8 cellular contexts compared by ENCODE assay signal in genomic region chr5:138465288-138466057, GRCh38. TPM values are rescaled to one million over a fixed set of nuclear protein-coding genes. Genes with fewer than 3 reads are reported as not detected.
DNase-seq lines count a peak whose midpoint lies in the region; ATAC-seq and TF ChIP-seq lines count a peak whose summit lies in the region.

Gene EGR1 (plus strand): TSS chr5:138465479. CDS start chr5:138465762, 283 bp downstream.

- DNase-seq in GF-D8 (lab: John Stamatoyannopoulos, UW): peak; percentile 50
- DNase-seq in HCEC 1CT: peak; percentile 96
- DNase-seq in MG63: peak; percentile 94
- peak; percentile 96 for DNase-seq in SJCRH30
- peak; percentile 88 for DNase-seq in activated gamma-delta T cell treated with anti-CD3 and anti-CD28 coated beads, Interleukin-2, amount 50 U/mL, for 16 hours (ENCODE audit: low read depth)
- peak in 1 of 2 donors; percentile 93 for DNase-seq in foreskin keratinocyte
- DNase-seq in stromal cell of bone marrow (ENCODE audit: low read depth): peak; percentile 89

- peaks cover 26% of the 10 kb centered on the region for H3K36me3 ChIP-seq in MG63
- no peaks in the 10 kb centered on the region for H3K36me3 ChIP-seq in SJCRH30
- H3K36me3 ChIP-seq in neuron (ENCODE audit: insufficient read depth, low read length): no peaks in the 10 kb centered on the region

- H3K4me3 ChIP-seq in MG63: peak within 1 kb of the TSS; percentile 95
- peak within 1 kb of the TSS; percentile 93 for H3K4me3 ChIP-seq in SJCRH30
- H3K4me3 ChIP-seq in neuron (ENCODE audit: low read length): peak within 1 kb of the TSS; percentile 90

- H3K4me1 ChIP-seq in SJCRH30: no peaks in the 10 kb centered on the region; the same call in 1 of the 2 replicates
- H3K4me1 ChIP-seq in foreskin keratinocyte: no peaks in the 10 kb centered on the region
- H3K4me1 ChIP-seq in neuron (ENCODE audit: insufficient read depth, low read length): peaks cover 18% of the 10 kb centered on the region

- peak within 1 kb of the TSS; percentile 93 for H2AFZ ChIP-seq in neuron (ENCODE audit: low read depth, low read length)

- H3K9me3 ChIP-seq in MG63: no peaks in the 10 kb centered on the region; the same call in 1 of the 2 replicates
- H3K9me3 ChIP-seq in SJCRH30 (replicated peaks): no peaks in the 10 kb centered on the region
- no peaks in the 10 kb centered on the region for H3K9me3 ChIP-seq in neuron (ENCODE audit: low read length)

- peak within 1 kb of the TSS; percentile 77 for H3K27ac ChIP-seq in SJCRH30
- peak within 1 kb of the TSS; percentile 86 for H3K27ac ChIP-seq in foreskin keratinocyte

- TF ChIP-seq CTCF in foreskin keratinocyte (conservative IDR thresholded peaks at IDR 0.05): peak; percentile 8

- ATAC-seq in foreskin keratinocyte: peak; percentile 65

- no peaks in the 10 kb centered on the region for H3K27me3 ChIP-seq in MG63
- no peaks in the 10 kb centered on the region for H3K27me3 ChIP-seq in SJCRH30
- H3K27me3 ChIP-seq in foreskin keratinocyte: no peaks in the 10 kb centered on the region
- H3K27me3 ChIP-seq in neuron (ENCODE audit: insufficient read depth, low read length): no peaks in the 10 kb centered on the region

RNA-seq across cellular contexts. Expression of gene EGR1, which starts in this region (rescaled TPM):
- total RNA-seq in MG63 (2014; rRNA removed; shearing (Covaris generic); ENCODE audit: low replicate concordance): 1.2 TPM in 1 of 2 replicates, not detected in the other
- total RNA-seq in SJCRH30 (2014; rRNA removed; shearing (Covaris generic)): 2.0 TPM in 2 replicates
- total RNA-seq in foreskin keratinocyte: 19.5 and 20.4 TPM in 2 replicates
- polyA plus RNA-seq in foreskin keratinocyte: 18.1 and 27.6 TPM in 2 replicates
